Comparison of ENCODE assay signal across 25 cellular contexts in genomic region chr20:40049838-40050237, GRCh38.
"Had no signal": no experiment of that assay in that cellular context is flagged by ENCODE, and none has a peak within 500 bp of the region (broad histone marks: within the 10 kb centered on the region; RNA-seq: fewer than 3 reads in every experiment).

No MANE protein-coding gene starts in this region.

- H3K36me3 ChIP-seq: neural progenitor cell, ovary, right lobe of liver, sigmoid colon, stomach, thoracic aorta, thyroid gland, tibial nerve, upper lobe of left lung, vagina had no signal

- H3K9me3 ChIP-seq: ovary, psoas muscle, right lobe of liver, sigmoid colon, stomach, thoracic aorta, thyroid gland, tibial nerve, upper lobe of left lung, vagina had no signal

- H3K9ac ChIP-seq: neural progenitor cell, parathyroid adenoma had no signal

- H3K27ac ChIP-seq: neural progenitor cell, ovary, parathyroid adenoma, psoas muscle, right lobe of liver, sigmoid colon, stomach, thoracic aorta, thyroid gland, tibial nerve, upper lobe of left lung, vagina had no signal

- FAIRE-seq: small intestine, urothelium cell line had no signal

- H3K4me3 ChIP-seq: neural progenitor cell, ovary, psoas muscle, right lobe of liver, sigmoid colon, stomach, thoracic aorta, thyroid gland, tibial nerve, upper lobe of left lung, vagina had no signal

- H3K4me1 ChIP-seq: neural progenitor cell, parathyroid adenoma, psoas muscle, right lobe of liver, sigmoid colon, stomach, thyroid gland, tibial nerve, upper lobe of left lung, vagina had no signal

- DNase-seq: natural killer cell; occipital lobe; ovary; posterior cingulate gyrus; psoas muscle; right cardiac atrium; right lobe of liver; sigmoid colon; small intestine; stimulated activated CD4-positive, alpha-beta T cell treated with anti-CD3 and anti-CD28 coated beads, Interleukin-15, amount 100 ng/mL, for 24 hours; stimulated activated CD4-positive, alpha-beta T cell treated with anti-CD3 and anti-CD28 coated beads, Interleukin-2, amount 100 ng/mL, for 24 hours; stimulated activated CD4-positive, alpha-beta T cell treated with anti-CD3 and anti-CD28 coated beads, Interleukin-2, amount 100 ng/mL, for 48 hours; stimulated activated CD4-positive, alpha-beta T cell treated with anti-CD3 and anti-CD28 coated beads, Interleukin-4, amount 100 ng/mL, for 24 hours; stimulated activated naive B cell treated with anti-CD40 and anti-IgM and Interleukin-4, amounts not matched to agents 10 μg/mL and 1 μg/mL and 100 μg/mL, for 72 hours; stimulated activated naive CD4-positive, alpha-beta T cell treated with Interleukin-2 at 50 U/mL for 16 hours; stomach; thyroid gland; trophoblast cell; upper lobe of left lung had no signal
